ENCODE assay signal across 8 cellular contexts in the genomic region with DNA sequence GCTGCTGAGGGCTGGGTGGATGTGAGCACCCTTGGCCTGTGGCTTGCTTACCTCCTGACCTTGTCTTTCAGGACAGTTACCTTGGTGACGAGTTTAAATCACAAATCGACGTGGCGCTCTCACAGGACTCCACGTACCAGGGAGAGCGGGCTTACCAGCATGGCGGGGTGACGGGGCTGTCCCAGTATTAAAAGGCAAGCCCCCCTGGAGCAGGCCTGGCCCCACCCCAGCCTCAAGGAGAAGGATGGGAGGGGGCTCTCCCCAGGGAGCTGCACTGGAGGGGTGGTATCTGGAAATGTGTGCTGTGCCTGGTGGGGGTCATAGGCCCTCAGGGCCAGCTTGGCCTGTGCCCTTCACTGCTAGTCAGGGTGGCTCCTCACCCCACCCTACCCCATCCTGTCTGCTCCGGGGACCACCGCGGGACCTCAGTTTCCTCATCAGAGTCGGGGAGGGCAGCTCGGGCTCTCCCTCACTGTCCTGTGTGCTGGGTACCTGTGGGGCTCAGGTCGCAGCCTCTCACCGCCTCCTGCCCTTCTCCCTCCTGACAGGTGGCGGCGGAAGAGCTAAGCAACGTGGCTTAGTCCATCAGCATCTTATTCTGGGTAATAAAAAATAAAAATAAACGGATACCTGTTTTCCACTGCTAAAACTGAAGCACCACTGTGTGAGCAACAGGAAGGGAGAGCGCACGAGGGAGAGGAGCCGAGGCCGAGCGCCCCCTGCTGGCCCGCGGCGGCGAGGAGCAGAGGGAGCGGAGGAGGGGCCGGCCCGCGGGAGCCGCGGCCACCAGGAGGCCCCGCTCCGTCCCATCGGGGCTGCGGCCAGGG. TPM values are rescaled to one million over a fixed set of nuclear protein-coding genes. Genes with fewer than 3 reads are reported as not detected.
A peak's percentile ranks its signal among the peaks of the same experiment; 100 is the strongest.
DNase-seq lines count a peak whose midpoint lies in the region; ATAC-seq lines count a peak whose summit lies in the region.

No MANE protein-coding gene starts in this region.

- DNase-seq in Daoy (ENCODE audit: low read depth) (peak; percentile 75), caudate nucleus (lab: John Stamatoyannopoulos, UW) (peak in 46 of 61 donors; percentile 4 to 68 (median 30)), left colon (peak in 1 of 2 donors; percentile 68), amniotic stem cell (lab: John Stamatoyannopoulos, UW) (no peak)
- DNase-seq in Jurkat, Clone E6-1 (ENCODE audit: low read depth, low spot score) = peak; percentile 15
- peak; percentile 68 for DNase-seq in stimulated activated CD4-positive, alpha-beta T cell treated with anti-CD3 and anti-CD28 coated beads, Interleukin-4, amount 100 ng/mL, for 1 hour

- H3K4me3 ChIP-seq in Jurkat, Clone E6-1 (ENCODE audit: low read length) = no peak overlapping the region

- peak; percentile 84 for ATAC-seq in activated CD4-positive, CD25-positive, alpha-beta regulatory T cell treated with anti-CD3 and anti-CD28 coated beads, Interleukin-2, amount 50 U/mL, for 24 hours
- ATAC-seq in left colon = peak; percentile 74
- ATAC-seq in GM18909 (IDR thresholded peaks at IDR 0.05; ENCODE audit: poor library complexity, unreplicated experiment) = no peak

- peak overlapping the region; percentile 28 for H3K27ac ChIP-seq in caudate nucleus (ENCODE audit: low read depth, low read length)

- intact Hi-C loops in left colon (cut with DNase I, micrococcal nuclease) = no loop called here

RNA-seq across cellular contexts. Expression of a gene that starts 29.8 kb away (rescaled TPM):
- total RNA-seq in Daoy (2014; rRNA removed; shearing (Covaris generic)) = 0.45 TPM in 1 of 2 replicates, not detected in the other
- 12.0 TPM for polyA plus RNA-seq in Jurkat, Clone E6-1 (2012; ENCODE audit: insufficient read depth, insufficient read length)
- under 1 TPM; 0.12 to 0.59 TPM for total RNA-seq in left colon

RNA-seq across cellular contexts. Expression of a gene that starts 34.4 kb away (rescaled TPM):
- 100 and 121 TPM in 2 replicates for total RNA-seq in Daoy (2014; rRNA removed; shearing (Covaris generic))
- 64.7 TPM for polyA plus RNA-seq in Jurkat, Clone E6-1 (2012; ENCODE audit: insufficient read depth, insufficient read length)
- 10 to 100 TPM; 67.6 to 81.8 TPM for total RNA-seq in left colon

RNA-seq across cellular contexts. Expression of a gene that starts 53.0 kb away (rescaled TPM):
- 470 and 520 TPM in 2 replicates for total RNA-seq in Daoy (2014; rRNA removed; shearing (Covaris generic))
- 311 TPM for polyA plus RNA-seq in Jurkat, Clone E6-1 (2012; ENCODE audit: insufficient read depth, insufficient read length)
- 100 to 1,000 TPM; 186 to 200 TPM for total RNA-seq in left colon

RNA-seq across cellular contexts. Expression of a gene that starts 53.3 kb away (rescaled TPM):
- 126 and 145 TPM in 2 replicates for total RNA-seq in Daoy (2014; rRNA removed; shearing (Covaris generic))
- 60.0 TPM for polyA plus RNA-seq in Jurkat, Clone E6-1 (2012; ENCODE audit: insufficient read depth, insufficient read length)
- total RNA-seq in left colon = 10 to 100 TPM; 30.7 to 40.0 TPM
